Comparison of ENCODE assay signal across 1 cellular context in genomic region chr3:120417272-120417911, GRCh38.
A peak's percentile ranks its signal among the peaks of the same experiment; 100 is the strongest.
TF ChIP-seq lines count a peak whose summit lies in the region.

No MANE protein-coding gene starts in this region.

TF ChIP-seq in K562, 482 proteins besides CTCF, POLR2A, EP300 and RAD21 (continued from another document and continues in another):
- TF ChIP-seq PATZ1 (CRISPR knock-in tag; IDR thresholded peaks at IDR 0.05; ENCODE audit: borderline replicate concordance) (no peak), FOXM1 (IDR thresholded peaks at IDR 0.05; ENCODE audit: low read depth) (peak; percentile 98), FOXM1 (CRISPR knock-in tag; IDR thresholded peaks at IDR 0.05; ENCODE audit: low read depth) (no peak; the same call in 1 of the 2 replicates), ATF7 (IDR thresholded peaks at IDR 0.05) (0 out of 2 replicates have a peak, but pooled peaks have one; percentile 39), HINFP (tag; conservative IDR thresholded peaks at IDR 0.05; ENCODE audit: low read depth) (no peak), TSHZ1 (CRISPR knock-in tag; IDR thresholded peaks at IDR 0.05) (no peak), ETV1 (tag; conservative IDR thresholded peaks at IDR 0.05; ENCODE audit: low read depth) (no peak), ZBTB8A (IDR thresholded peaks at IDR 0.05; ENCODE audit: partially characterized antibody) (no peak), ZNF280A (IDR thresholded peaks at IDR 0.05; ENCODE audit: low read depth, partially characterized antibody) (no peak), JUN (IDR thresholded peaks at IDR 0.05; ENCODE audit: borderline replicate concordance, low read depth, low read length) (0 out of 2 replicates have a peak, but pooled peaks have one; percentile 18), JUN (CRISPR knock-in tag; IDR thresholded peaks at IDR 0.05; ENCODE audit: borderline replicate concordance) (no peak), CXXC5 (CRISPR knock-in tag; IDR thresholded peaks at IDR 0.05) (no peak), MECOM (CRISPR knock-in tag; IDR thresholded peaks at IDR 0.05) (no peak), CHCHD3 (CRISPR knock-in tag; IDR thresholded peaks at IDR 0.05) (no peak), ZNF707 (CRISPR knock-in tag; conservative IDR thresholded peaks at IDR 0.05) (no peak), HOXB6 (CRISPR knock-in tag; IDR thresholded peaks at IDR 0.05; ENCODE audit: borderline replicate concordance) (no peak), ZNF75A (CRISPR knock-in tag; IDR thresholded peaks at IDR 0.05) (no peak), POU5F1 (IDR thresholded peaks at IDR 0.05; ENCODE audit: borderline replicate concordance, low read depth, low read length, partially characterized antibody) (no peak), NR2C2 (CRISPR knock-in tag; IDR thresholded peaks at IDR 0.05) (no peak), NR2C2 (tag; IDR thresholded peaks at IDR 0.05) (peak; percentile 49; the same call in 1 of the 2 replicates), ZNF79 (CRISPR knock-in tag; IDR thresholded peaks at IDR 0.05; ENCODE audit: low read depth) (no peak), CHD4 (IDR thresholded peaks at IDR 0.05; ENCODE audit: insufficient read depth, insufficient replicate concordance, low read depth, low read length, poor library complexity, severe bottlenecking) (no peak), SAP30 (IDR thresholded peaks at IDR 0.05; ENCODE audit: borderline replicate concordance, insufficient read depth, low read depth, low read length, poor library complexity, severe bottlenecking) (no peak), EP400 (IDR thresholded peaks at IDR 0.05) (0 out of 2 replicates have a peak, but pooled peaks have one; percentile 31), PYGO2 (tag; IDR thresholded peaks at IDR 0.05) (no peak), TCF7L2 (IDR thresholded peaks at IDR 0.05; ENCODE audit: low read depth, low read length) (no peak), L3MBTL2 (IDR thresholded peaks at IDR 0.05) (peak; percentile 38; the same call in 1 of the 2 replicates), REST (CRISPR knock-in tag; IDR thresholded peaks at IDR 0.05; ENCODE audit: low read depth) (no peak), ZNF592 (IDR thresholded peaks at IDR 0.05) (no peak), RFX1 (IDR thresholded peaks at IDR 0.05) (peak; percentile 50; the same call in 1 of the 2 replicates), IFI16 (CRISPR knock-in tag; IDR thresholded peaks at IDR 0.05) (no peak), NFXL1 (CRISPR knock-in tag; IDR thresholded peaks at IDR 0.05) (no peak), TAF9B (IDR thresholded peaks at IDR 0.05; ENCODE audit: partially characterized antibody) (no peak)
